ENCODE assay signal across 8 cellular contexts in the genomic region with DNA sequence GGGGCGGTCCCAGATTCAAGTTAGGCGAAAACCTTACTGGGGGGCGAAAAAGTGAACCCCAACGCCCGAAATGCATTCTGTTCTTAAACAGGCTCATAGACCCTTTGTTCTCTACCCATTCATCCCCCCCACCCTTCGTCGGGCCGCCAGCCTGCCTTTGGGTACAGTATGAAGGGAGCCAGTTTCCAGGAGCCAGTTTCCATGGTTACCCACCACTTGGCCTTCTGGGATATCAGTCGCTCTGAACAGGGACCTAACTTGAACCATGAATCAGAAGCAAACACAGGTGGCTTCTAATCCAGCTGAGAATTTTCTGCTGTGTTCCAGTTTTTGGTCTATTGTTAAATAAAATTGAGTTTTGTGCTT. TPM values are rescaled to one million over a fixed set of nuclear protein-coding genes. Genes with fewer than 3 reads are reported as not detected.
A peak's percentile ranks its signal among the peaks of the same experiment; 100 is the strongest.
DNase-seq lines count a peak whose midpoint lies in the region; ATAC-seq, FAIRE-seq and TF ChIP-seq lines count a peak whose summit lies in the region.

No MANE protein-coding gene starts in this region.

- peak; percentile 46 for DNase-seq in GM04503 (ENCODE audit: low read depth)
- peak; percentile 63 for DNase-seq in NCI-H2081 treated with DMSO at 0.1 percent for 48 hours (lab: John Stamatoyannopoulos, UW)
- peak; percentile 50 for DNase-seq in WTC11 (ENCODE audit: low spot score)
- peak; percentile 64 for DNase-seq in central memory CD4-positive, alpha-beta T cell
- peak; percentile 76 for DNase-seq in spleen

- peak overlapping the region; percentile 68 to 90 (median 86) for H3K27ac ChIP-seq in spleen

- ATAC-seq in HG02840 (IDR thresholded peaks at IDR 0.05; ENCODE audit: low FRiP score, unreplicated experiment) (peak; percentile 43), WTC11 (peak; percentile 80), HG02970 (IDR thresholded peaks at IDR 0.05; ENCODE audit: low FRiP score, unreplicated experiment) (no peak)

- peaks cover 15% of the 10 kb centered on the region for H3K36me3 Mint-ChIP-seq in WTC11

- peak overlapping the region; percentile 100 for H3K4me3 Mint-ChIP-seq in WTC11

- H3K4me3 ChIP-seq in spleen: peak overlapping the region; percentile 73 to 95 (median 86)

- H3K27me3 ChIP-seq in spleen (replicated peaks in 1 of 7): no peaks in the 10 kb centered on the region

- CTCF ChIA-PET in WTC11 (lab: Charles Lee): interaction anchor here (0.6 kb wide), 1 partner anchor 978 kb away, joined by 5 read pairs; no protein-coding TSS in a partner anchor

- peaks cover 10% of the 10 kb centered on the region for H3K9me3 Mint-ChIP-seq in WTC11

- peak overlapping the region; percentile 99 for H3K27ac Mint-ChIP-seq in WTC11

- peaks cover 28% of the 10 kb centered on the region for H3K27me3 Mint-ChIP-seq in WTC11 (ENCODE audit: low read depth)

- intact Hi-C loops in spleen (cut with DNase I; ENCODE audit: low total_unique reads): loop anchor here (10.0 kb wide), 1 partner anchor 251 kb away; no protein-coding TSS in a partner anchor

- no peak for TF ChIP-seq POLR2A in spleen (IDR thresholded peaks at IDR 0.05)

- TF ChIP-seq CTCF in WTC11 (IDR thresholded peaks at IDR 0.05) (no peak), spleen (IDR thresholded peaks at IDR 0.05 in 8 of 11, conservative IDR thresholded peaks at IDR 0.05 in 3 of 11) (no peak)

- H3K4me1 Mint-ChIP-seq in WTC11: peaks cover 5% of the 10 kb centered on the region

- H3K36me3 ChIP-seq in spleen: peaks cover 0 to 20% (median 2%) of the 10 kb centered on the region in 6 donors

- H3K9me3 ChIP-seq in spleen: no peaks in the 10 kb centered on the region

- H3K4me1 ChIP-seq in spleen: peaks cover 9 to 33% (median 17%) of the 10 kb centered on the region in 6 donors

- POLR2A ChIA-PET in WTC11 (lab: Charles Lee): no interaction called here

- WGBS in spleen, 5 donors: 0 to 1% (median 0%) methylated on average over 9 of the region's 9 CpGs

- peak; percentile 71 for FAIRE-seq in islet of Langerhans (lab: Jason Lieb, UNC)

TF ChIP-seq in WTC11, 78 proteins besides CTCF, POLR2A, EP300 and RAD21:
- TF ChIP-seq, protein P1, sequence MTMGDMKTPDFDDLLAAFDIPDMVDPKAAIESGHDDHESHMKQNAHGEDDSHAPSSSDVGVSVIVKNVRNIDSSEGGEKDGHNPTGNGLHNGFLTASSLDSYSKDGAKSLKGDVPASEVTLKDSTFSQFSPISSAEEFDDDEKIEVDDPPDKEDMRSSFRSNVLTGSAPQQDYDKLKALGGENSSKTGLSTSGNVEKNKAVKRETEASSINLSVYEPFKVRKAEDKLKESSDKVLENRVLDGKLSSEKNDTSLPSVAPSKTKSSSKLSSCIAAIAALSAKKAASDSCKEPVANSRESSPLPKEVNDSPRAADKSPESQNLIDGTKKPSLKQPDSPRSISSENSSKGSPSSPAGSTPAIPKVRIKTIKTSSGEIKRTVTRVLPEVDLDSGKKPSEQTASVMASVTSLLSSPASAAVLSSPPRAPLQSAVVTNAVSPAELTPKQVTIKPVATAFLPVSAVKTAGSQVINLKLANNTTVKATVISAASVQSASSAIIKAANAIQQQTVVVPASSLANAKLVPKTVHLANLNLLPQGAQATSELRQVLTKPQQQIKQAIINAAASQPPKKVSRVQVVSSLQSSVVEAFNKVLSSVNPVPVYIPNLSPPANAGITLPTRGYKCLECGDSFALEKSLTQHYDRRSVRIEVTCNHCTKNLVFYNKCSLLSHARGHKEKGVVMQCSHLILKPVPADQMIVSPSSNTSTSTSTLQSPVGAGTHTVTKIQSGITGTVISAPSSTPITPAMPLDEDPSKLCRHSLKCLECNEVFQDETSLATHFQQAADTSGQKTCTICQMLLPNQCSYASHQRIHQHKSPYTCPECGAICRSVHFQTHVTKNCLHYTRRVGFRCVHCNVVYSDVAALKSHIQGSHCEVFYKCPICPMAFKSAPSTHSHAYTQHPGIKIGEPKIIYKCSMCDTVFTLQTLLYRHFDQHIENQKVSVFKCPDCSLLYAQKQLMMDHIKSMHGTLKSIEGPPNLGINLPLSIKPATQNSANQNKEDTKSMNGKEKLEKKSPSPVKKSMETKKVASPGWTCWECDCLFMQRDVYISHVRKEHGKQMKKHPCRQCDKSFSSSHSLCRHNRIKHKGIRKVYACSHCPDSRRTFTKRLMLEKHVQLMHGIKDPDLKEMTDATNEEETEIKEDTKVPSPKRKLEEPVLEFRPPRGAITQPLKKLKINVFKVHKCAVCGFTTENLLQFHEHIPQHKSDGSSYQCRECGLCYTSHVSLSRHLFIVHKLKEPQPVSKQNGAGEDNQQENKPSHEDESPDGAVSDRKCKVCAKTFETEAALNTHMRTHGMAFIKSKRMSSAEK (CRISPR knock-in tag; IDR thresholded peaks at IDR 0.05; ENCODE audit: borderline replicate concordance): no peak
- TF ChIP-seq CREM (CRISPR knock-in tag; IDR thresholded peaks at IDR 0.05): no peak
- no peak for TF ChIP-seq RELA (CRISPR knock-in tag; IDR thresholded peaks at IDR 0.05; ENCODE audit: borderline replicate concordance)
- TF ChIP-seq SOX15 (CRISPR knock-in tag; IDR thresholded peaks at IDR 0.05): no peak
- TF ChIP-seq TP53 (CRISPR knock-in tag; IDR thresholded peaks at IDR 0.05): no peak
- no peak for TF ChIP-seq ZNF317 (CRISPR knock-in tag; IDR thresholded peaks at IDR 0.05; ENCODE audit: borderline replicate concordance, low read depth)
- TF ChIP-seq AFF4 (CRISPR knock-in tag; IDR thresholded peaks at IDR 0.05; ENCODE audit: borderline replicate concordance): no peak
- no peak for TF ChIP-seq ZNF671 (CRISPR knock-in tag; IDR thresholded peaks at IDR 0.05)
- TF ChIP-seq FOXJ3 (CRISPR knock-in tag; IDR thresholded peaks at IDR 0.05; ENCODE audit: borderline replicate concordance): no peak
- TF ChIP-seq, protein P2, sequence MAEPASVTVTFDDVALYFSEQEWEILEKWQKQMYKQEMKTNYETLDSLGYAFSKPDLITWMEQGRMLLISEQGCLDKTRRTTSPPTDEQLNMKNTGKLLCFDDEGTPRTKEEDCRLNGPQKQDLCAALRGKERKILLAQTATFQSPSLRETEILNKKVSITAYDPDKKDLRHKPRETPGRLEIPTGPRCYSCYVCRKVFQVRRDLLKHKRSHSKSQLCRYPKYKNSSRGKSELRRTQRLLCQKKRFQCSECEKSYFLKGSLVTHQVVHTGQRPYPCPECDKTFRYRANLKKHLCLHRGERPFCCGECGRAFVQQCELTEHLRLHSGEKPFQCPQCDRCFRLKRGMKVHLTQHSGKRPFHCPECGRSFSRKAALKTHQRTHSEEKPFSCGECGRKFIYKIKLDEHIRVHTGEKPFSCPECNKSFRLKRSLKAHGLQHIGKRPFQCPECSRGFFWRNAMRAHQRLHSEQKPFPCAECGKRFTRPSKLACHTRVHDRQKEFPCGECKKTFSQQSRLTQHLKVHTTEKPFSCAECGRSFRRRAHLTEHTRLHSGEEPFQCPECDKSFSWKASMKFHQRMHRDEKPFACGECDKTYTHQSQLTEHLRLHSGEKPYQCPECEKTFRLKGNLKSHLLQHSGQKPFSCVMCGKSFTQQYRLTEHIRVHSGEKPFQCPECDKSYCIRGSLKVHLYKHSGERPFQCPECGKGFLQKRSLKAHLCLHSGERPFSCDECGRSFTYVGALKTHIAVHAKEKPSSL (CRISPR knock-in tag; conservative IDR thresholded peaks at IDR 0.05): no peak
- TF ChIP-seq, protein P3, sequence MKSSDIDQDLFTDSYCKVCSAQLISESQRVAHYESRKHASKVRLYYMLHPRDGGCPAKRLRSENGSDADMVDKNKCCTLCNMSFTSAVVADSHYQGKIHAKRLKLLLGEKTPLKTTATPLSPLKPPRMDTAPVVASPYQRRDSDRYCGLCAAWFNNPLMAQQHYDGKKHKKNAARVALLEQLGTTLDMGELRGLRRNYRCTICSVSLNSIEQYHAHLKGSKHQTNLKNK (CRISPR knock-in tag; IDR thresholded peaks at IDR 0.05): no peak

RNA-seq across cellular contexts. Expression of gene DHX40, which starts 0.5 kb away (rescaled TPM):
- total RNA-seq in WTC11 (2021) (26.9 to 29.6 TPM (median 28.8 TPM) in 3 replicates), spleen (10 to 100 TPM; 22.0 to 33.5 (median 28.1) TPM)
- 10 to 100 TPM in 1 of 3 donors, 1 to 10 TPM in 2; 9.3 to 10.8 (median 9.4) TPM for polyA plus RNA-seq in spleen

RNA-seq across cellular contexts. Expression of gene CLTC, which starts 53.8 kb away (rescaled TPM):
- total RNA-seq in WTC11 (2021) (238 to 283 TPM (median 240 TPM) in 3 replicates), spleen (100 to 1,000 TPM; 189 to 289 (median 256) TPM)
- polyA plus RNA-seq in spleen: 10 to 100 TPM; 47.8 to 73.9 (median 70.1) TPM
